ENCODE assay signal across 13 cellular contexts in the genomic region with DNA sequence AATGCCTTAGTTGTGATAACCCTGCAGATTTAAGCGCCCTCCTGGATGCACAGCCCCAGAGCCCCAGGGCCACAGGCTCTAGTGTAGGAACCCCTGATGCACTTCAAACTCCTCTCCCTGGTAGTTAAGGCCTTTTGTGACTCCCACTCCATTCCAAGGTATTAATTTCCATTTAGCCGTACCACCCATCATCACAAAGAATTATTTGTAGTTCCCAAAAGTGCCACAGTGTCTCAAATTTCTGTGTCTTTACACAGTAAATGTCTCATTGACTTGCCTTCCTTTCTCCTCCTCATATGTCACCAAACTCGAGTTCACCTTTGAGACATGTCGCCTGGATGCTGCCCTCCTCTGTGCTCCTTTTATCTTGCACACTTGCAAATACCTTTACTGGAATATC. TPM values are rescaled to one million over a fixed set of nuclear protein-coding genes. Genes with fewer than 3 reads are reported as not detected.
"Had no signal": no experiment of that assay in that cellular context is flagged by ENCODE, and none has a peak within 500 bp of the region (broad histone marks: within the 10 kb centered on the region; RNA-seq: fewer than 3 reads in every experiment).

No MANE protein-coding gene starts in this region.

- H3K9me3 Mint-ChIP-seq: activated naive CD8-positive, alpha-beta T cell treated with anti-CD3 and anti-CD28 coated beads, Interleukin-2, amount 10 ng/mL, durations not matched to agents 7 days and 5 days; neural progenitor cell; T-helper 1 cell treated with Interleukin-12 subunit alpha and Interleukin-12 subunit beta and Interleukin-4 antibody, amounts not matched to agents 30 μg/mL and 1 μg/mL, for 36 hours had no signal

- DNase-seq: activated CD4-positive, alpha-beta memory T cell treated with anti-CD3 and anti-CD28 coated beads for 36 hours; activated CD8-positive, alpha-beta memory T cell treated with anti-CD3 and anti-CD28 coated beads, Interleukin-2, amount 50 U/mL, for 4 hours; activated naive CD8-positive, alpha-beta T cell treated with anti-CD3 and anti-CD28 coated beads, Interleukin-2, amount 10 ng/mL, durations not matched to agents 7 days and 5 days; anterior cingulate cortex; endodermal cell; glutamatergic neuron; left cardiac atrium; ovary; stimulated activated CD4-positive, alpha-beta T cell treated with anti-CD3 and anti-CD28 coated beads, Interleukin-4, amount 100 ng/mL, for 1 hour; stomach had no signal

- H3K9ac ChIP-seq: neural progenitor cell had no signal

- H3K27me3 Mint-ChIP-seq: activated CD4-positive, alpha-beta memory T cell treated with anti-CD3 and anti-CD28 coated beads for 36 hours; activated naive CD8-positive, alpha-beta T cell treated with anti-CD3 and anti-CD28 coated beads, Interleukin-2, amount 10 ng/mL, durations not matched to agents 7 days and 5 days had no signal

- H3K36me3 ChIP-seq: ovary, thoracic aorta had no signal

- H2AFZ ChIP-seq: neural progenitor cell had no signal

- H3K9me3 ChIP-seq: ovary, stomach, thoracic aorta had no signal

- H3K4me2 ChIP-seq: neural progenitor cell had no signal

- H3K27ac ChIP-seq: neural progenitor cell, ovary, stomach, thoracic aorta had no signal

- H3K27me3 ChIP-seq: neural progenitor cell, ovary, stomach had no signal

- H3K4me3 Mint-ChIP-seq: activated CD4-positive, alpha-beta memory T cell treated with anti-CD3 and anti-CD28 coated beads for 36 hours; activated naive CD8-positive, alpha-beta T cell treated with anti-CD3 and anti-CD28 coated beads, Interleukin-2, amount 10 ng/mL, durations not matched to agents 7 days and 5 days; endodermal cell; neural progenitor cell; T-helper 1 cell treated with Interleukin-12 subunit alpha and Interleukin-12 subunit beta and Interleukin-4 antibody, amounts not matched to agents 30 μg/mL and 1 μg/mL, for 36 hours had no signal

- ATAC-seq: left cardiac atrium had no signal

- H3K4me1 Mint-ChIP-seq: neural progenitor cell had no signal

- H3K4me3 ChIP-seq: neural progenitor cell, ovary, stomach, thoracic aorta had no signal

- H3K27ac Mint-ChIP-seq: activated CD4-positive, alpha-beta memory T cell treated with anti-CD3 and anti-CD28 coated beads for 36 hours; activated naive CD8-positive, alpha-beta T cell treated with anti-CD3 and anti-CD28 coated beads, Interleukin-2, amount 10 ng/mL, durations not matched to agents 7 days and 5 days; endodermal cell; neural progenitor cell; T-helper 1 cell treated with Interleukin-12 subunit alpha and Interleukin-12 subunit beta and Interleukin-4 antibody, amounts not matched to agents 30 μg/mL and 1 μg/mL, for 36 hours had no signal

- H3K4me1 ChIP-seq: neural progenitor cell had no signal

RNA-seq across cellular contexts. Expression of a gene that starts 26.1 kb away (rescaled TPM):
- total RNA-seq: thoracic aorta had no signal
